1 cellular context compared by ENCODE assay signal in genomic region chr18:74142251-74142650, GRCh38.
TF ChIP-seq lines count a peak whose summit lies in the region.

No MANE protein-coding gene starts in this region.

TF ChIP-seq in K562, 482 proteins besides CTCF, POLR2A, EP300 and RAD21 (continued from another document):
- TF ChIP-seq ATF6 (CRISPR knock-in tag; IDR thresholded peaks at IDR 0.05): no peak
- no peak for TF ChIP-seq CBX5 (IDR thresholded peaks at IDR 0.05; ENCODE audit: borderline replicate concordance, low read depth)
- no peak for TF ChIP-seq REST (CRISPR knock-in tag; IDR thresholded peaks at IDR 0.05; ENCODE audit: low read depth)
TF ChIP-seq in K562: peak in this region for 0.
